ENCODE assay signal across 28 cellular contexts in the genomic region with DNA sequence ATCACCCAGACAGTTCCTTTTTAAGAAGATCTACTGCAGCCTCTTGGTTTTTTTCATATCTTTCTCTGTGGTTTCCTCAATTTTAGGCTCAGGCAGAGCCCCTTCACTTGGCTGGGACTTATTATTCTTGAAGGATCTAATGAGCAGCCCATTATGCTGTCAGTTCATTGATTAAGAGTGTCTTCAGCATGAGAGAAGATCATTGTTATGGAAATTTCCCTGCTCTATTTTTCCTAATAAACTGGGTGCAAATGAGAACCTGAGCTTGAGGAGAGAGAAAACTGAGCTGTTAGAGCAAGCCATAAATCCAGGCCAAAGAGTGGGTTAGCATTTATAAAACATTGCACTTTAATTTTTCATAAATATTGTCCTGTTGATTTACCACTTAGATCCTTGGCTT.
"Had no signal": no experiment of that assay in that cellular context is flagged by ENCODE, and none has a peak within 500 bp of the region (broad histone marks: within the 10 kb centered on the region; RNA-seq: fewer than 3 reads in every experiment).

No MANE protein-coding gene starts in this region.

- H3K36me3 ChIP-seq: neural progenitor cell, ovary, right lobe of liver, sigmoid colon, stomach, suprapubic skin, tibial artery, transverse colon, upper lobe of right lung, uterus had no signal

- H3K79me2 ChIP-seq: parathyroid adenoma had no signal

- DNase-seq: naive B cell; naive thymus-derived CD8-positive, alpha-beta T cell; nephron progenitor cell; occipital lobe; ovary; posterior cingulate gyrus; psoas muscle; right cardiac atrium; right lobe of liver; sigmoid colon; small intestine; stimulated activated CD4-positive, alpha-beta T cell treated with anti-CD3 and anti-CD28 coated beads, Interleukin-15, amount 100 ng/mL, for 24 hours; stimulated activated CD4-positive, alpha-beta T cell treated with anti-CD3 and anti-CD28 coated beads, Interleukin-2, amount 100 ng/mL, for 24 hours; stimulated activated CD4-positive, alpha-beta T cell treated with anti-CD3 and anti-CD28 coated beads, Interleukin-2, amount 100 ng/mL, for 48 hours; stimulated activated CD4-positive, alpha-beta T cell treated with anti-CD3 and anti-CD28 coated beads, Interleukin-4, amount 100 ng/mL, for 24 hours; stimulated activated naive B cell treated with anti-CD40 and anti-IgM and Interleukin-4, amounts not matched to agents 10 μg/mL and 1 μg/mL and 100 μg/mL, for 72 hours; stimulated activated naive CD4-positive, alpha-beta T cell treated with Interleukin-2 at 50 U/mL for 16 hours; stomach; testis; tibial artery; transverse colon; upper lobe of right lung; uterus had no signal

- H3K9me3 ChIP-seq: ovary, psoas muscle, right lobe of liver, sigmoid colon, stomach, suprapubic skin, testis, tibial artery, transverse colon, upper lobe of right lung, uterus had no signal

- H3K4me2 ChIP-seq: neural progenitor cell had no signal

- ATAC-seq: naive thymus-derived CD8-positive, alpha-beta T cell; natural killer cell treated with Interleukin-12 subunit alpha and Interleukin-12 subunit beta and Interleukin-15 and Interleukin-18, amount 100 ng/mL, for 72 hours; psoas muscle; right cardiac atrium; right lobe of liver; stimulated activated effector memory CD8-positive, alpha-beta T cell treated with anti-CD3 and anti-CD28 coated beads, Interleukin-12 subunit alpha, Interleukin-12 subunit beta, amount 100 ng/mL, for 72 hours; stimulated activated naive B cell treated with anti-CD40 and anti-IgM and Interleukin-4, amounts not matched to agents 10 μg/mL and 1 μg/mL and 100 μg/mL, for 72 hours; upper lobe of right lung had no signal

- H3K4me3 ChIP-seq: neural progenitor cell, ovary, psoas muscle, right lobe of liver, sigmoid colon, stomach, suprapubic skin, testis, tibial artery, transverse colon, upper lobe of right lung, uterus had no signal

- H2AFZ ChIP-seq: neural progenitor cell, parathyroid adenoma had no signal

- H3K27ac ChIP-seq: neural progenitor cell, ovary, parathyroid adenoma, psoas muscle, right lobe of liver, sigmoid colon, stomach, suprapubic skin, testis, tibial artery, transverse colon, upper lobe of right lung, uterus had no signal

- H3K9ac ChIP-seq: neural progenitor cell, parathyroid adenoma had no signal

- H3K27me3 ChIP-seq: neural progenitor cell, ovary, right lobe of liver, sigmoid colon, stomach, suprapubic skin, testis, tibial artery, transverse colon, upper lobe of right lung, uterus had no signal
